In the genomic region with DNA sequence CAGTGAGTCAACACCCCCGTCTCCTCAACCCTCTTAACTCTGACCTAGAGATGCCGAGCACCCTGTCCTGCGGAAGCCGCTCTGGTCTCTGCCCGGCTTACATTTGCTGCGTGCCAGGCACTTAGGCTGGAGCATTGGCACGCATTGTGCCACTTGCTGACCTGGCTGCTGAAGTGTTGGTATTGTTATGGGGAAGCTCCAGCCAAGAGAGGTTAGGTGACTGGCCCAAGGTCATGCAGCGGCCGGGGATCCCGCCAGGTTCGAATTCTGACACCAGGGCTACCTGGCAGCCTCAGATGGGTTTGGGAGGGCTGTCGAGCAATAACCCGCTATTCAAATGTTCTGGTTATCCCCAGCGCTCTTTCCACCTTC, we compare ENCODE assay signal across 1 cellular context.
TF ChIP-seq lines count a peak whose summit lies in the region.

No MANE protein-coding gene starts in this region.

TF ChIP-seq in WTC11, 78 proteins besides CTCF, POLR2A, EP300 and RAD21:
- TF ChIP-seq, protein P1, sequence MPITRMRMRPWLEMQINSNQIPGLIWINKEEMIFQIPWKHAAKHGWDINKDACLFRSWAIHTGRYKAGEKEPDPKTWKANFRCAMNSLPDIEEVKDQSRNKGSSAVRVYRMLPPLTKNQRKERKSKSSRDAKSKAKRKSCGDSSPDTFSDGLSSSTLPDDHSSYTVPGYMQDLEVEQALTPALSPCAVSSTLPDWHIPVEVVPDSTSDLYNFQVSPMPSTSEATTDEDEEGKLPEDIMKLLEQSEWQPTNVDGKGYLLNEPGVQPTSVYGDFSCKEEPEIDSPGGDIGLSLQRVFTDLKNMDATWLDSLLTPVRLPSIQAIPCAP (CRISPR knock-in tag; IDR thresholded peaks at IDR 0.05), result 0 out of 2 replicates have a peak, but pooled peaks have one; percentile 23
- TF ChIP-seq SMAD4 (CRISPR knock-in tag; IDR thresholded peaks at IDR 0.05), result no peak
